1 cellular context compared by ENCODE assay signal in genomic region chr6:27388293-27389197, GRCh38.
TF ChIP-seq lines count a peak whose summit lies in the region.

TSS of gene ZNF391 (plus strand) at chr6:27388759. CDS start at chr6:27400371, 11,612 bp downstream.

TF ChIP-seq in HepG2, 621 proteins besides CTCF, POLR2A, EP300 and RAD21 (continued from another document and continues in another):
- TF ChIP-seq ZNF512B (CRISPR knock-in tag; IDR thresholded peaks at IDR 0.05; ENCODE audit: borderline replicate concordance) (no peak), TRIM24 (CRISPR knock-in tag; IDR thresholded peaks at IDR 0.05) (no peak), TEAD2 (CRISPR knock-in tag; IDR thresholded peaks at IDR 0.05) (no peak; the same call in 1 of the 2 replicates), ZNF776 (CRISPR knock-in tag; IDR thresholded peaks at IDR 0.05) (peak; percentile 72; the same call in 1 of the 2 replicates), ATF2 (CRISPR knock-in tag; IDR thresholded peaks at IDR 0.05) (peak; percentile 89), CBFB (CRISPR knock-in tag; IDR thresholded peaks at IDR 0.05) (peak; percentile 84; the same call in 1 of the 2 replicates), HDAC1 (CRISPR knock-in tag; IDR thresholded peaks at IDR 0.05) (peak; percentile 91), NFKBIZ (CRISPR knock-in tag; IDR thresholded peaks at IDR 0.05) (no peak), ZNF407 (CRISPR knock-in tag; IDR thresholded peaks at IDR 0.05; ENCODE audit: not compliant biosample characterization) (peak; percentile 62), ZNF430 (CRISPR knock-in tag; IDR thresholded peaks at IDR 0.05) (peak; percentile 73; the same call in 1 of the 2 replicates), ZNF124 (CRISPR knock-in tag; IDR thresholded peaks at IDR 0.05) (peak; percentile 98), ZNF891 (CRISPR knock-in tag; IDR thresholded peaks at IDR 0.05) (peak; percentile 87; the same call in 1 of the 2 replicates), ZNF768 (CRISPR knock-in tag; IDR thresholded peaks at IDR 0.05) (peak; percentile 96), NFE2L2 (IDR thresholded peaks at IDR 0.05; ENCODE audit: low read length) (no peak), ATF7 (IDR thresholded peaks at IDR 0.05) (no peak), ATF7 (CRISPR knock-in tag; IDR thresholded peaks at IDR 0.05) (peak; percentile 93), ZNF496 (CRISPR knock-in tag; IDR thresholded peaks at IDR 0.05; ENCODE audit: insufficient replicate concordance) (no peak), CHD4 (IDR thresholded peaks at IDR 0.05; ENCODE audit: borderline replicate concordance, low read length) (no peak), ELK4 (CRISPR knock-in tag; IDR thresholded peaks at IDR 0.05; ENCODE audit: borderline replicate concordance) (no peak), KMT2A (CRISPR knock-in tag; IDR thresholded peaks at IDR 0.05) (peak; percentile 88), ZNF362 (CRISPR knock-in tag; IDR thresholded peaks at IDR 0.05; ENCODE audit: borderline replicate concordance) (peak; percentile 57), ZKSCAN8 (CRISPR knock-in tag; IDR thresholded peaks at IDR 0.05; ENCODE audit: borderline replicate concordance) (no peak; the same call in 1 of the 2 replicates), FLYWCH1 (CRISPR knock-in tag; IDR thresholded peaks at IDR 0.05) (no peak), ZNF530 (CRISPR knock-in tag; IDR thresholded peaks at IDR 0.05; ENCODE audit: low read depth) (no peak), JARID2 (CRISPR knock-in tag; IDR thresholded peaks at IDR 0.05; ENCODE audit: insufficient replicate concordance) (peak; percentile 87), NFRKB (IDR thresholded peaks at IDR 0.05) (no peak), YEATS2 (CRISPR knock-in tag; IDR thresholded peaks at IDR 0.05; ENCODE audit: borderline replicate concordance) (peak; percentile 87), PLSCR1 (CRISPR knock-in tag; IDR thresholded peaks at IDR 0.05; ENCODE audit: borderline replicate concordance) (no peak), ZNF512 (CRISPR knock-in tag; IDR thresholded peaks at IDR 0.05) (no peak), E2F5 (CRISPR knock-in tag; conservative IDR thresholded peaks at IDR 0.05) (no peak; the same call in none of the 2 replicates), FOXA3 (CRISPR knock-in tag; IDR thresholded peaks at IDR 0.05) (peak; percentile 45; the same call in 1 of the 2 replicates), SALL2 (CRISPR knock-in tag; IDR thresholded peaks at IDR 0.05) (peak; percentile 95), ZNF772 (CRISPR knock-in tag; IDR thresholded peaks at IDR 0.05) (peak; percentile 98), ZBTB8A (CRISPR knock-in tag; IDR thresholded peaks at IDR 0.05; ENCODE audit: borderline replicate concordance, low read depth) (peak; percentile 65; the same call in 1 of the 2 replicates), MAFF (IDR thresholded peaks at IDR 0.05; ENCODE audit: low read depth, low read length) (no peak), ZNF253 (CRISPR knock-in tag; IDR thresholded peaks at IDR 0.05; ENCODE audit: borderline replicate concordance) (0 out of 2 replicates have a peak, but pooled peaks have one; percentile 19), BCLAF1 (IDR thresholded peaks at IDR 0.05) (no peak), HHEX (CRISPR knock-in tag; IDR thresholded peaks at IDR 0.05) (peak; percentile 47; the same call in 1 of the 2 replicates), FOXA1 (IDR thresholded peaks at IDR 0.05) (no peak), FOXA1 (CRISPR knock-in tag; IDR thresholded peaks at IDR 0.05) (0 out of 2 replicates have a peak, but pooled peaks have one; percentile 6), FOSL2 (CRISPR knock-in tag; IDR thresholded peaks at IDR 0.05) (peak; percentile 77), THYN1 (CRISPR knock-in tag; IDR thresholded peaks at IDR 0.05; ENCODE audit: borderline replicate concordance, low read depth) (no peak)
